22 cellular contexts compared by ENCODE assay signal in genomic region chr12:108440736-108441135, GRCh38.
DNase-seq lines count a peak whose midpoint lies in the region; ATAC-seq, FAIRE-seq and TF ChIP-seq lines count a peak whose summit lies in the region.
"Had no signal": no experiment of that assay in that cellular context is flagged by ENCODE, and none has a peak within 500 bp of the region (broad histone marks: within the 10 kb centered on the region; RNA-seq: fewer than 3 reads in every experiment).

No MANE protein-coding gene starts in this region.

- no peak overlapping the region for H2AK5ac ChIP-seq in H1 (ENCODE audit: low read depth, low read length)

- H4K8ac ChIP-seq in H1 (ENCODE audit: extremely low read depth, insufficient read depth, low read length): no peak overlapping the region; the same call in 1 of the 2 replicates

- TF ChIP-seq CTCF in H1 (IDR thresholded peaks at IDR 0.05; ENCODE audit: control extremely low read depth in 1 of 3, insufficient read depth in 1 of 3, low read depth in 1 of 3, low read length in 3 of 3): no peak

- no peak for TF ChIP-seq POLR2A in H1 (IDR thresholded peaks at IDR 0.05; ENCODE audit: control extremely low read depth in 1 of 2, low read depth in 2 of 2, low read length in 2 of 2)

- no peaks in the 10 kb centered on the region for H3K36me3 ChIP-seq in HUES64 (ENCODE audit: insufficient read depth, low read length)
- no peaks in the 10 kb centered on the region for H3K36me3 ChIP-seq in H1 (ENCODE audit: control insufficient read depth in 2 of 4, insufficient read depth in 4 of 4, low read length in 3 of 4)
- no peaks in the 10 kb centered on the region for H3K36me3 ChIP-seq in iPS-20b (ENCODE audit: insufficient read depth, low read depth, low read length)
- H3K36me3 ChIP-seq: BLaER1 had no signal

- H3K4me3 ChIP-seq in HUES64 (ENCODE audit: low read length) (no peak overlapping the region), H1 (ENCODE audit: extremely low read depth in 1 of 4, insufficient read depth in 2 of 4, low read depth in 3 of 4, low read length in 4 of 4) (no peak overlapping the region), iPS-20b (ENCODE audit: low read length) (no peak overlapping the region)
- H3K4me3 ChIP-seq: BLaER1, GM12878 had no signal

- peak overlapping the region; percentile 56; the same call in 1 of the 2 replicates for H3K18ac ChIP-seq in H1 (ENCODE audit: extremely low read depth, low read length)

- no peak overlapping the region for H3K23ac ChIP-seq in H1 (ENCODE audit: insufficient read length)

- CTCF ChIA-PET in H1 (lab: Charles Lee; ENCODE audit: partially characterized antibody): interaction anchor here (1.0 kb wide), 1 partner anchor 16 kb away, joined by 3 read pairs; no protein-coding TSS in a partner anchor

- H2BK20ac ChIP-seq in H1 (ENCODE audit: low read length): no peak overlapping the region

- DNase-seq in ELF-1 (ENCODE audit: low read depth, low spot score) (peak; percentile 18), H1 (ENCODE audit: low read depth in 1 of 2, low spot score in 2 of 2) (no peak), SK-N-DZ (ENCODE audit: low spot score) (no peak), SKM-1 (lab: John Stamatoyannopoulos, UW; ENCODE audit: unreplicated experiment) (no peak)
- DNase-seq in activated effector memory CD4-positive, alpha-beta T cell treated with Interleukin-2 at 50 U/mL for 16 hours: no peak
- DNase-seq: Caco-2; CD4-positive, CD25-positive, alpha-beta regulatory T cell; CD8-positive, alpha-beta T cell; DMS153; DND-41; GDM1; H9 had no signal

- H3K23me2 ChIP-seq in H1 (ENCODE audit: low read depth, low read length): peaks cover 5% of the 10 kb centered on the region; the same call in 1 of the 2 replicates

- no peak overlapping the region for H2BK12ac ChIP-seq in H1 (ENCODE audit: low read depth, low read length)

- no peaks in the 10 kb centered on the region for H3K79me2 ChIP-seq in H1 (ENCODE audit: control insufficient read depth in 1 of 2, insufficient read depth in 2 of 2, low read length in 2 of 2)

- TF ChIP-seq EP300 in H1 (IDR thresholded peaks at IDR 0.05; ENCODE audit: borderline replicate concordance in 1 of 2, low read depth in 2 of 2, low read length in 2 of 2): no peak

- H3K4me2 ChIP-seq in H1 (ENCODE audit: insufficient read depth in 1 of 2, low read depth in 2 of 2, low read length in 2 of 2): peak overlapping the region in 1 of 2 experiments; percentile 51; a peak in 1 of 4 replicates
- H3K4me2 ChIP-seq: BLaER1 had no signal

- no peak overlapping the region for H2AFZ ChIP-seq in H1 (ENCODE audit: low read length)

- H2BK15ac ChIP-seq in H1 (ENCODE audit: low read length): no peak overlapping the region

- H4K5ac ChIP-seq in H1 (ENCODE audit: insufficient read length, low read depth, low read length): no peak overlapping the region

- no peak overlapping the region for H3K9ac ChIP-seq in HUES64 (ENCODE audit: low read depth, low read length)
- no peak overlapping the region for H3K9ac ChIP-seq in H1 (replicated peaks in 1 of 4; ENCODE audit: extremely low read depth in 1 of 4, low read depth in 3 of 4, low read length in 3 of 4)
- no peak overlapping the region for H3K9ac ChIP-seq in iPS-20b (ENCODE audit: low read depth, low read length)
- H3K9ac ChIP-seq: BLaER1 had no signal

- no peak for TF ChIP-seq RAD21 in H1 (IDR thresholded peaks at IDR 0.05 in 1 of 2, conservative IDR thresholded peaks at IDR 0.05 in 1 of 2; ENCODE audit: low read depth in 2 of 2, low read length in 2 of 2)

- H3K9me3 ChIP-seq in HUES64 (ENCODE audit: insufficient read depth, low read depth, low read length) (no peaks in the 10 kb centered on the region), H1 (ENCODE audit: insufficient read depth in 2 of 2, low read depth in 1 of 2, low read length in 1 of 2) (no peaks in the 10 kb centered on the region), iPS-20b (ENCODE audit: insufficient read depth, low read depth, low read length) (no peaks in the 10 kb centered on the region)
- H3K9me3 ChIP-seq: BLaER1, Caco-2 had no signal

- ATAC-seq in GM19397 (IDR thresholded peaks at IDR 0.05; ENCODE audit: unreplicated experiment): no peak
- ATAC-seq: CD8-positive, alpha-beta T cell; GM12878; HCT116 had no signal

- H4K91ac ChIP-seq in H1 (replicated peaks; ENCODE audit: insufficient read length, low read length): no peak overlapping the region

- H3K79me1 ChIP-seq in H1 (ENCODE audit: low read depth, low read length): no peaks in the 10 kb centered on the region

- POLR2A ChIA-PET in H1 (lab: Charles Lee; ENCODE audit: partially characterized antibody): no interaction called here

- FAIRE-seq in H1 (lab: Jason Lieb, UNC): no peak
- FAIRE-seq: A204.1, GM12878, GM19239 had no signal

- H3K14ac ChIP-seq in H1 (ENCODE audit: insufficient read length): no peak overlapping the region

- H3K27ac ChIP-seq in HUES64 (ENCODE audit: low read depth, low read length): peak overlapping the region; percentile 86
- H3K27ac ChIP-seq in H1 (ENCODE audit: low read depth, low read length): no peak overlapping the region
- peak overlapping the region; percentile 75 for H3K27ac ChIP-seq in iPS-20b (ENCODE audit: low read length)
- H3K27ac ChIP-seq: 22Rv1, BLaER1, C4-2B had no signal

- H3K4ac ChIP-seq in H1 (replicated peaks; ENCODE audit: insufficient read length, low read depth, low read length): no peak overlapping the region

- no peak overlapping the region for H3K56ac ChIP-seq in H1 (replicated peaks; ENCODE audit: insufficient read length, low read depth, low read length)

- peak overlapping the region; percentile 99; the same call in 1 of the 2 replicates for H2BK5ac ChIP-seq in H1 (ENCODE audit: low read depth, low read length)

- H4K20me1 ChIP-seq in H1 (replicated peaks in 1 of 2; ENCODE audit: control insufficient read depth in 1 of 2, insufficient read depth in 2 of 2, low read length in 2 of 2): no peaks in the 10 kb centered on the region
- H4K20me1 ChIP-seq: BLaER1 had no signal

- H3K4me1 ChIP-seq in HUES64 (ENCODE audit: insufficient read depth, low read length) (peaks cover 28% of the 10 kb centered on the region), H1 (replicated peaks in 1 of 4; ENCODE audit: control insufficient read depth in 3 of 4, insufficient read depth in 4 of 4, low read length in 3 of 4) (peaks cover 0 to 17% (median 15%) of the 10 kb centered on the region in 4 experiments; a peak in 5 of 7 replicates), iPS-20b (ENCODE audit: insufficient read depth, low read length) (peaks cover 30% of the 10 kb centered on the region)
- H3K4me1 ChIP-seq: Caco-2 had no signal

- H3K27me3 ChIP-seq in HUES64 (ENCODE audit: insufficient read depth, low read length) (no peaks in the 10 kb centered on the region), H1 (replicated peaks in 1 of 4; ENCODE audit: control insufficient read depth in 3 of 4, extremely low read depth in 1 of 4, insufficient read depth in 3 of 4, low read length in 3 of 4) (no peaks in the 10 kb centered on the region), iPS-20b (ENCODE audit: insufficient read depth, low read length) (no peaks in the 10 kb centered on the region)
- H3K27me3 ChIP-seq: BLaER1 had no signal

- H2BK120ac ChIP-seq in H1 (replicated peaks; ENCODE audit: low read depth, low read length): no peak overlapping the region

- 58% methylated on average over 2 of the region's 2 CpGs for WGBS in HUES64
- WGBS in H1 (ENCODE audit: extremely low coverage in 1 of 2, insufficient coverage in 1 of 2, insufficient read length in 1 of 2, insufficient replicate concordance in 2 of 2, low coverage in 1 of 2, low lambda C conversion rate in 2 of 2, missing lambda C conversion rate in 1 of 2), 2 experiments: 81% methylated on average over 2 of the region's 2 CpGs; no CpG with 5 or more reads in 1 of the 2 experiments

TF ChIP-seq in H1, 55 proteins besides CTCF, POLR2A, EP300 and RAD21:
- TF ChIP-seq CEBPB (IDR thresholded peaks at IDR 0.05; ENCODE audit: low read depth, low read length) (no peak), SIN3A (conservative IDR thresholded peaks at IDR 0.05 in 1 of 2, IDR thresholded peaks at IDR 0.05 in 1 of 2; ENCODE audit: low read depth in 1 of 2, low read length in 2 of 2) (no peak), PHF8 (conservative IDR thresholded peaks at IDR 0.05; ENCODE audit: low read depth, low read length) (no peak), CHD1 (IDR thresholded peaks at IDR 0.05; ENCODE audit: low read depth, low read length) (no peak), ASH2L (IDR thresholded peaks at IDR 0.05; ENCODE audit: low read length) (no peak), FOSL1 (IDR thresholded peaks at IDR 0.05; ENCODE audit: insufficient read depth, low read depth, low read length) (no peak), POLR2AphosphoS5 (IDR thresholded peaks at IDR 0.05; ENCODE audit: low read depth, low read length) (no peak), SUZ12 (IDR thresholded peaks at IDR 0.05; ENCODE audit: low read length) (no peak), CREB1 (IDR thresholded peaks at IDR 0.05) (no peak), SP4 (IDR thresholded peaks at IDR 0.05; ENCODE audit: low read length) (no peak), SP2 (IDR thresholded peaks at IDR 0.05; ENCODE audit: low read length) (no peak), USF2 (IDR thresholded peaks at IDR 0.05; ENCODE audit: low read length) (no peak), ATF2 (IDR thresholded peaks at IDR 0.05; ENCODE audit: low read length) (no peak), SIRT6 (IDR thresholded peaks at IDR 0.05; ENCODE audit: low read length) (no peak), NANOG (IDR thresholded peaks at IDR 0.05; ENCODE audit: insufficient read depth, low read depth, low read length, poor library complexity, severe bottlenecking) (no peak)
